ENCODE assay signal across 13 cellular contexts in the genomic region with DNA sequence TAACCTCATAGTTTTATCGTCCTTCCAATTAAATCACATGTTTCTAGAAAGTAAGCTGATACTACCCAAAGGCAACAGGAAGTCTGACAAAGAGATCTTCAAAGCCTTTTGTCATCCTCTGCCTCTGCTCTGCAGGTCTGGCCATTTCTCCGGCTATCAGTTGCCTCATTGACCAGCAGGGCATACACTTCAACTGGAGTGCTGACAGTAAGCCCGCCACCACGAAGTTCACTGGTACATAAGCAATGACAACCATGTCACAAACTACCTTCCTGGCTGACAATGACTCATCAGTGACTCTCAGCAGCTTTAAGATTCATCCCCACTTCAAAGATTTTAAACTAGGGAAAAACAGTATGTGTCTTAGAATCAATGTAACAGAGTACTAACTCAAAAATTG. TPM values are rescaled to one million over a fixed set of nuclear protein-coding genes. Genes with fewer than 3 reads are reported as not detected.
DNase-seq lines count a peak whose midpoint lies in the region; ATAC-seq, FAIRE-seq and TF ChIP-seq lines count a peak whose summit lies in the region.
"Had no signal": no experiment of that assay in that cellular context is flagged by ENCODE, and none has a peak within 500 bp of the region (broad histone marks: within the 10 kb centered on the region; RNA-seq: fewer than 3 reads in every experiment).

No MANE protein-coding gene starts in this region.

- no peak overlapping the region for H3K27ac Mint-ChIP-seq in astrocyte (ENCODE audit: unreplicated experiment)

- no peak for TF ChIP-seq CTCF in astrocyte (IDR thresholded peaks at IDR 0.05; ENCODE audit: insufficient read depth, low read depth, low read length)
- TF ChIP-seq CTCF in Peyer's patch (IDR thresholded peaks at IDR 0.05): no peak

- H4K20me1 ChIP-seq in astrocyte (ENCODE audit: insufficient read depth, low read length): peaks cover 18% of the 10 kb centered on the region

- TF ChIP-seq POLR2A in H54 (IDR thresholded peaks at IDR 0.05; ENCODE audit: low read depth, low read length) (no peak), Peyer's patch (IDR thresholded peaks at IDR 0.05) (no peak)

- peaks cover 2% of the 10 kb centered on the region for H3K36me3 Mint-ChIP-seq in astrocyte (ENCODE audit: low read depth, unreplicated experiment)

- H3K4me3 Mint-ChIP-seq in astrocyte (ENCODE audit: unreplicated experiment): no peak overlapping the region

- FAIRE-seq in H54 (lab: Jason Lieb, UNC): peak; percentile 91
- no peak for FAIRE-seq in astrocyte (lab: Jason Lieb, UNC)
- no peak for FAIRE-seq in frontal cortex (lab: Jason Lieb, UNC)

- H3K27me3 ChIP-seq in astrocyte (ENCODE audit: insufficient read depth, low read length) (no peaks in the 10 kb centered on the region), Peyer's patch (no peaks in the 10 kb centered on the region)
- H3K27me3 ChIP-seq: esophagus muscularis mucosa had no signal

- H3K9me3 Mint-ChIP-seq in astrocyte (ENCODE audit: unreplicated experiment): no peaks in the 10 kb centered on the region

- H3K36me3 ChIP-seq in astrocyte (ENCODE audit: insufficient read depth, low read length): no peaks in the 10 kb centered on the region
- H3K36me3 ChIP-seq in Peyer's patch: no peaks in the 10 kb centered on the region
- H3K36me3 ChIP-seq: esophagus muscularis mucosa had no signal

- H3K27me3 Mint-ChIP-seq in astrocyte (ENCODE audit: low read depth, unreplicated experiment): no peaks in the 10 kb centered on the region

- no peak overlapping the region for H2AFZ ChIP-seq in astrocyte (ENCODE audit: low read depth, low read length)

- H3K4me1 Mint-ChIP-seq in astrocyte (ENCODE audit: low read depth, unreplicated experiment): peaks cover 16% of the 10 kb centered on the region

- H3K4me3 ChIP-seq in astrocyte (ENCODE audit: insufficient read depth, low read depth, low read length) (no peak overlapping the region), Peyer's patch (no peak overlapping the region)
- H3K4me3 ChIP-seq: esophagus muscularis mucosa, left ventricle myocardium inferior had no signal

- H3K9me3 ChIP-seq in astrocyte (ENCODE audit: insufficient read depth, low read depth, low read length) (no peaks in the 10 kb centered on the region), Peyer's patch (no peaks in the 10 kb centered on the region)
- H3K9me3 ChIP-seq: esophagus muscularis mucosa, left ventricle myocardium inferior had no signal

- ATAC-seq in HG02571 (IDR thresholded peaks at IDR 0.05; ENCODE audit: unreplicated experiment): no peak

- no peak overlapping the region for H3K9ac ChIP-seq in astrocyte (ENCODE audit: low read length)

- H3K4me1 ChIP-seq in astrocyte (ENCODE audit: insufficient read depth, low read length): no peaks in the 10 kb centered on the region
- H3K4me1 ChIP-seq in Peyer's patch: no peaks in the 10 kb centered on the region

- DNase-seq in H54 (ENCODE audit: insufficient read length, low spot score) (no peak), SW480 (ENCODE audit: low spot score) (peak; percentile 40), astrocyte (ENCODE audit: low read depth) (peak; percentile 18), cerebellar cortex (ENCODE audit: low spot score) (no peak), frontal cortex (ENCODE audit: low spot score in 2 of 2) (no peak), Peyer's patch (no peak)
- peak in 2 of 3 donors; percentile 8 to 17 for DNase-seq in stimulated activated CD4-positive, alpha-beta T cell treated with anti-CD3 and anti-CD28 coated beads, Interleukin-12 subunit alpha, Interleukin-12 subunit beta, amount 100 ng/mL, for 48 hours (ENCODE audit: low read depth in 2 of 3, low spot score in 1 of 3)
- DNase-seq: amniotic stem cell, DMS153, left ventricle myocardium inferior, NCI-H446 treated with DMSO at 0.1 percent for 48 hours had no signal

- no peak overlapping the region for H3K27ac ChIP-seq in astrocyte (ENCODE audit: low read depth, low read length)
- no peak overlapping the region for H3K27ac ChIP-seq in Peyer's patch
- H3K27ac ChIP-seq: esophagus muscularis mucosa, left ventricle myocardium inferior had no signal

- no peak overlapping the region for H3K4me2 ChIP-seq in astrocyte (ENCODE audit: low read length)

- H3K79me2 ChIP-seq in astrocyte (ENCODE audit: insufficient read depth, low read length): peaks cover 85% of the 10 kb centered on the region

RNA-seq across cellular contexts. Expression of gene SPTLC1, which starts 20.6 kb away (rescaled TPM):
- total RNA-seq in astrocyte (75.9 and 82.0 TPM in 2 replicates), frontal cortex (81.9 TPM), Peyer's patch (10 to 100 TPM; 53.6 to 94.6 (median 68.1) TPM)

Comparison
In these comparisons a context has a peak if more than half of its experiments do, and no peak if none do; other contexts are left out.
1. DNase-seq: peak in SW480 (single experiment), astrocyte (single experiment) and stimulated activated CD4-positive, alpha-beta T cell treated with anti-CD3 and anti-CD28 coated beads, Interleukin-12 subunit alpha, Interleukin-12 subunit beta, amount 100 ng/mL, for 48 hours (2 of 3); none in H54 (single experiment), cerebellar cortex (single experiment), frontal cortex (0 of 2) and Peyer's patch (0 of 3).